Comparison of ENCODE assay signal across 25 cellular contexts in genomic region chr7:65609131-65609530, GRCh38.
"Had no signal": no experiment of that assay in that cellular context is flagged by ENCODE, and none has a peak within 500 bp of the region (broad histone marks: within the 10 kb centered on the region; RNA-seq: fewer than 3 reads in every experiment).

No MANE protein-coding gene starts in this region.

- H3K4me2 ChIP-seq: hepatocyte had no signal

- ATAC-seq: left cardiac atrium; left colon; left lobe of liver; left lung; left ventricle myocardium superior; lower lobe of right lung; mucosa of descending colon; naive thymus-derived CD4-positive, alpha-beta T cell; naive thymus-derived CD8-positive, alpha-beta T cell had no signal

- H2AFZ ChIP-seq: hepatocyte had no signal

- H3K79me2 ChIP-seq: hepatocyte had no signal

- H3K27me3 ChIP-seq: left lung had no signal

- H3K4me3 ChIP-seq: hepatocyte, left lung, left ventricle myocardium inferior, lower lobe of right lung, lung, mucosa of descending colon had no signal

- FAIRE-seq: islet of Langerhans, keratinocyte, kidney had no signal

- H3K4me1 ChIP-seq: left lung, left ventricle myocardium inferior, lower lobe of right lung had no signal

- H3K27ac ChIP-seq: hepatocyte, left lung, left ventricle myocardium inferior, lower lobe of right lung had no signal

- H3K9me3 ChIP-seq: left lung, left ventricle myocardium inferior, lower lobe of right lung, mucosa of descending colon had no signal

- H3K36me3 ChIP-seq: left lung, left ventricle myocardium inferior, lower lobe of right lung had no signal

- DNase-seq: hippocampal formation; hypothalamus; immature natural killer cell; islet precursor cell; kidney; kidney glomerular epithelial cell; left cardiac atrium; left colon; left lung; left ventricle myocardium inferior; left ventricle myocardium superior; lower lobe of right lung; mammary epithelial cell; mesenchymal stem cell; mesendoderm; midbrain; mucosa of descending colon; naive B cell; naive thymus-derived CD4-positive, alpha-beta T cell; naive thymus-derived CD8-positive, alpha-beta T cell had no signal
